8 cellular contexts compared by ENCODE assay signal in the genomic region with DNA sequence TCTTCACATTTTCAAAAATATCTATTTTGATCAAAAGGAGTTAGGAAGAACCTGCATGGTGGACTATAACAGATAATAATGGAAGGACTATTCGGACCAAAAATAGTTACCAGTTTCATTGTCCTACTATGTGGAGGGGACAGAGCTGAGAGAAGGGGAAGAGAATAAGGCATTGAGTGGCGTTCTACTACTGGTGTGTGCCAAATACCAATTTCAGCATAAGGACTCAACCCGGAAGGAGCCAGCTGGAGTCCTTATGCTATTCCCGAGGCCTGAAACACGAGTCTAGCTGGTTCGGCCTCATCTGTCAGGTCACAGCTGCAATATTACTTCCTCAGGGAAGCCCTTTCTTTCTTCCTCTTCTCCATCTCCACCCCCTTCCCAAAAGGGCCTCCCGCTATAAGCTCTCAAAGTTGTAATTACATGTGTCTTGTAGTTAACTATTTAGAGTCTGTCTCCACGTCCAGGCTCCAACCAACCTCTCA. TPM values are rescaled to one million over a fixed set of nuclear protein-coding genes. Genes with fewer than 3 reads are reported as not detected.
DNase-seq lines count a peak whose midpoint lies in the region; ATAC-seq lines count a peak whose summit lies in the region.

No MANE protein-coding gene starts in this region.

- H3K4me1 Mint-ChIP-seq in activated CD4-positive, alpha-beta T cell treated with anti-CD3 and anti-CD28 coated beads, Interleukin-2, amount 10 ng/mL, durations not matched to agents 24 days and 14 days, result peaks cover 19% of the 10 kb centered on the region
- H3K4me1 Mint-ChIP-seq in dendritic cell treated with granulocyte-macrophage colony-stimulating factor and Interleukin-4, amounts not matched to agents 40 ng/mL and 50 ng/mL, for 4 days (ENCODE audit: low read depth), result peaks cover 43% of the 10 kb centered on the region

- peak overlapping the region; percentile 79 for H3K4me3 Mint-ChIP-seq in activated CD4-positive, alpha-beta T cell treated with anti-CD3 and anti-CD28 coated beads, Interleukin-2, amount 10 ng/mL, durations not matched to agents 24 days and 14 days
- peak overlapping the region; percentile 85 for H3K4me3 Mint-ChIP-seq in dendritic cell treated with granulocyte-macrophage colony-stimulating factor and Interleukin-4, amounts not matched to agents 40 ng/mL and 50 ng/mL, for 4 days

- DNase-seq in activated CD4-positive, alpha-beta T cell treated with anti-CD3 and anti-CD28 coated beads, Interleukin-2, amount 10 ng/mL, durations not matched to agents 24 days and 14 days, result peak; percentile 48
- no peak for DNase-seq in activated CD4-positive, alpha-beta T cell treated with anti-CD3 and anti-CD28 coated beads for 4 hours
- peak; percentile 23 for DNase-seq in OCI-M2 (lab: John Stamatoyannopoulos, UW; ENCODE audit: unreplicated experiment)
- peak; percentile 8 to 14 for DNase-seq in lung microvascular endothelial cell (ENCODE audit: low read depth in 2 of 2)
- peak; percentile 63 for DNase-seq in ureter (ENCODE audit: low spot score)
- no peak for DNase-seq in HuH-7.5 (ENCODE audit: low spot score)

- intact Hi-C loops in activated CD4-positive, alpha-beta T cell treated with anti-CD3 and anti-CD28 coated beads, Interleukin-2, amount 10 ng/mL, durations not matched to agents 24 days and 14 days (cut with micrococcal nuclease), result loop anchor here (5.0 kb wide), 1 partner anchor 685 kb away; no protein-coding TSS in a partner anchor
- intact Hi-C loops in dendritic cell treated with granulocyte-macrophage colony-stimulating factor and Interleukin-4, amounts not matched to agents 40 ng/mL and 50 ng/mL, for 4 days (cut with micrococcal nuclease), result loop anchor here (5.0 to 10.0 kb wide), 2 partner anchors 45 to 342 kb away; a partner anchor contains a TSS

- peaks cover 70% of the 10 kb centered on the region for H3K27me3 Mint-ChIP-seq in activated CD4-positive, alpha-beta T cell treated with anti-CD3 and anti-CD28 coated beads, Interleukin-2, amount 10 ng/mL, durations not matched to agents 24 days and 14 days
- no peaks in the 10 kb centered on the region for H3K27me3 Mint-ChIP-seq in dendritic cell treated with granulocyte-macrophage colony-stimulating factor and Interleukin-4, amounts not matched to agents 40 ng/mL and 50 ng/mL, for 4 days

- ATAC-seq in HG02623 (IDR thresholded peaks at IDR 0.05; ENCODE audit: unreplicated experiment), result no peak

- H3K27ac Mint-ChIP-seq in activated CD4-positive, alpha-beta T cell treated with anti-CD3 and anti-CD28 coated beads, Interleukin-2, amount 10 ng/mL, durations not matched to agents 24 days and 14 days, result no peak overlapping the region
- H3K27ac Mint-ChIP-seq in dendritic cell treated with granulocyte-macrophage colony-stimulating factor and Interleukin-4, amounts not matched to agents 40 ng/mL and 50 ng/mL, for 4 days, result peak overlapping the region; percentile 99

- H3K36me3 Mint-ChIP-seq in activated CD4-positive, alpha-beta T cell treated with anti-CD3 and anti-CD28 coated beads, Interleukin-2, amount 10 ng/mL, durations not matched to agents 24 days and 14 days (ENCODE audit: low read depth), result no peaks in the 10 kb centered on the region
- H3K36me3 Mint-ChIP-seq in dendritic cell treated with granulocyte-macrophage colony-stimulating factor and Interleukin-4, amounts not matched to agents 40 ng/mL and 50 ng/mL, for 4 days (ENCODE audit: low read depth), result peaks cover 9% of the 10 kb centered on the region

- no peaks in the 10 kb centered on the region for H3K9me3 Mint-ChIP-seq in activated CD4-positive, alpha-beta T cell treated with anti-CD3 and anti-CD28 coated beads, Interleukin-2, amount 10 ng/mL, durations not matched to agents 24 days and 14 days
- H3K9me3 Mint-ChIP-seq in dendritic cell treated with granulocyte-macrophage colony-stimulating factor and Interleukin-4, amounts not matched to agents 40 ng/mL and 50 ng/mL, for 4 days, result no peaks in the 10 kb centered on the region

RNA-seq across cellular contexts. Expression of a gene that starts 20.5 kb away (rescaled TPM):
- 3.5 and 4.3 TPM in 2 replicates for total RNA-seq in activated CD4-positive, alpha-beta T cell treated with anti-CD3 and anti-CD28 coated beads, Interleukin-2, amount 10 ng/mL, durations not matched to agents 24 days and 14 days
- total RNA-seq in lung microvascular endothelial cell (10.0 and 18.3 TPM in 2 replicates), ureter (38.7 TPM)

Comparison
In these comparisons a context has a peak if more than half of its experiments do, and no peak if none do; other contexts are left out.
1. DNase-seq: peak in activated CD4-positive, alpha-beta T cell treated with anti-CD3 and anti-CD28 coated beads, Interleukin-2, amount 10 ng/mL, durations not matched to agents 24 days and 14 days (single experiment), OCI-M2 (single experiment), lung microvascular endothelial cell (2 of 2) and ureter (single experiment); none in activated CD4-positive, alpha-beta T cell treated with anti-CD3 and anti-CD28 coated beads for 4 hours (0 of 2) and HuH-7.5 (single experiment).